ENCODE assay signal across 8 cellular contexts in genomic region chr3:43995078-43995928, GRCh38.
DNase-seq lines count a peak whose midpoint lies in the region; ATAC-seq, FAIRE-seq and TF ChIP-seq lines count a peak whose summit lies in the region.

No MANE protein-coding gene starts in this region.

- TF ChIP-seq POLR2A in H54 (IDR thresholded peaks at IDR 0.05; ENCODE audit: low read depth, low read length), result 0 out of 2 replicates have a peak, but pooled peaks have one; percentile 7

- no peak for TF ChIP-seq CTCF in osteocyte (IDR thresholded peaks at IDR 0.05)

- peaks cover 57% of the 10 kb centered on the region for H3K27me3 ChIP-seq in CD4-positive, alpha-beta memory T cell (ENCODE audit: insufficient read depth, low read length)

- H3K4me3 ChIP-seq in CD4-positive, alpha-beta memory T cell (ENCODE audit: low read length in 2 of 2), result peak overlapping the region in 1 of 2 donors; percentile 31

- peaks cover 44% of the 10 kb centered on the region for H3K4me1 ChIP-seq in CD4-positive, alpha-beta memory T cell (ENCODE audit: insufficient read depth, low read length)

- H3K36me3 Mint-ChIP-seq in CD4-positive, alpha-beta memory T cell, result peaks cover 0 to 4% of the 10 kb centered on the region in 2 donors
- no peaks in the 10 kb centered on the region for H3K36me3 Mint-ChIP-seq in effector memory CD8-positive, alpha-beta T cell (ENCODE audit: insufficient read depth)
- H3K36me3 Mint-ChIP-seq in osteocyte (ENCODE audit: unreplicated experiment), result peaks cover 4% of the 10 kb centered on the region

- H3K4me1 Mint-ChIP-seq in CD4-positive, alpha-beta memory T cell, result peaks cover 26 to 45% (median 39%) of the 10 kb centered on the region in 4 donors
- peaks cover 22 to 33% of the 10 kb centered on the region in 2 donors for H3K4me1 Mint-ChIP-seq in effector memory CD8-positive, alpha-beta T cell (ENCODE audit: low read depth in 2 of 2)
- H3K4me1 Mint-ChIP-seq in osteocyte (ENCODE audit: unreplicated experiment), result peaks cover 41% of the 10 kb centered on the region

- no peak overlapping the region for H3K27ac ChIP-seq in CD4-positive, alpha-beta memory T cell (ENCODE audit: low read depth, low read length)

- no peaks in the 10 kb centered on the region for H3K9me3 ChIP-seq in CD4-positive, alpha-beta memory T cell (ENCODE audit: control insufficient read depth in 1 of 2, low read length in 2 of 2)

- DNase-seq in CD4-positive, alpha-beta memory T cell, result no peak
- peak; percentile 42 for DNase-seq in H54 (ENCODE audit: insufficient read length, low spot score)
- no peak for DNase-seq in effector memory CD8-positive, alpha-beta T cell
- DNase-seq in osteocyte (ENCODE audit: extremely low spot score, unreplicated experiment), result no peak
- no peak for DNase-seq in NCI-H2107 treated with DMSO at 0.1 percent for 48 hours (lab: John Stamatoyannopoulos, UW; ENCODE audit: unreplicated experiment)
- DNase-seq in LoVo (ENCODE audit: low spot score), result no peak

- no peaks in the 10 kb centered on the region for H3K36me3 ChIP-seq in CD4-positive, alpha-beta memory T cell (ENCODE audit: insufficient read depth, low read length)

- peak overlapping the region; percentile 72 to 90 (median 82) for H3K4me3 Mint-ChIP-seq in CD4-positive, alpha-beta memory T cell
- H3K4me3 Mint-ChIP-seq in effector memory CD8-positive, alpha-beta T cell, result peak overlapping the region; percentile 81 to 82
- H3K4me3 Mint-ChIP-seq in osteocyte (ENCODE audit: unreplicated experiment), result peak overlapping the region; percentile 85

- H3K9me3 Mint-ChIP-seq in CD4-positive, alpha-beta memory T cell, result peaks cover 0 to 26% (median 19%) of the 10 kb centered on the region in 8 donors
- H3K9me3 Mint-ChIP-seq in effector memory CD8-positive, alpha-beta T cell, result no peaks in the 10 kb centered on the region
- H3K9me3 Mint-ChIP-seq in osteocyte (ENCODE audit: unreplicated experiment), result peaks cover 14% of the 10 kb centered on the region

- POLR2A ChIA-PET in CD4-positive, alpha-beta memory T cell (lab: Charles Lee; ENCODE audit: partially characterized antibody), result no interaction called here

- H3K27ac Mint-ChIP-seq in CD4-positive, alpha-beta memory T cell, result no peak overlapping the region
- H3K27ac Mint-ChIP-seq in effector memory CD8-positive, alpha-beta T cell, result no peak overlapping the region
- H3K27ac Mint-ChIP-seq in osteocyte (ENCODE audit: unreplicated experiment), result no peak overlapping the region

- CTCF ChIA-PET in CD4-positive, alpha-beta memory T cell (lab: Charles Lee; ENCODE audit: partially characterized antibody), result no interaction called here

- peaks cover 60 to 62% of the 10 kb centered on the region in 2 donors for H3K27me3 Mint-ChIP-seq in CD4-positive, alpha-beta memory T cell
- H3K27me3 Mint-ChIP-seq in effector memory CD8-positive, alpha-beta T cell, result peaks cover 83 to 97% of the 10 kb centered on the region in 2 donors
- peaks cover 71% of the 10 kb centered on the region for H3K27me3 Mint-ChIP-seq in osteocyte (ENCODE audit: unreplicated experiment)

- no peak for FAIRE-seq in H54 (lab: Jason Lieb, UNC)

- intact Hi-C loops in CD4-positive, alpha-beta memory T cell (cut with micrococcal nuclease), result no loop called here

- peak; percentile 43 for ATAC-seq in SK-N-SH treated with all-trans-retinoic acid at 6 μM for 48 hours
- ATAC-seq in effector memory CD8-positive, alpha-beta T cell (replicated peaks), result peak; percentile 42
- ATAC-seq in GM18520 (IDR thresholded peaks at IDR 0.05; ENCODE audit: unreplicated experiment), result no peak

TF ChIP-seq in SK-N-SH treated with all-trans-retinoic acid at 6 μM for 48 hours, 23 proteins besides CTCF, POLR2A, EP300 and RAD21:
- TF ChIP-seq ZFP30 (CRISPR knock-in tag; IDR thresholded peaks at IDR 0.05), result no peak
- TF ChIP-seq CSDC2 (CRISPR knock-in tag; IDR thresholded peaks at IDR 0.05), result no peak
- TF ChIP-seq RARB (CRISPR knock-in tag; IDR thresholded peaks at IDR 0.05), result no peak
- no peak for TF ChIP-seq ZNF565 (CRISPR knock-in tag; conservative IDR thresholded peaks at IDR 0.05; ENCODE audit: low read depth)
- TF ChIP-seq TSHZ2 (CRISPR knock-in tag; IDR thresholded peaks at IDR 0.05), result peak; percentile 40; the same call in 1 of the 2 replicates
- TF ChIP-seq ZNF70 (CRISPR knock-in tag; IDR thresholded peaks at IDR 0.05), result no peak
